10 cellular contexts compared by ENCODE assay signal in genomic region chr14:104665092-104665662, GRCh38. TPM values are rescaled to one million over a fixed set of nuclear protein-coding genes. Genes with fewer than 3 reads are reported as not detected.
A peak's percentile ranks its signal among the peaks of the same experiment; 100 is the strongest.
DNase-seq lines count a peak whose midpoint lies in the region; ATAC-seq and TF ChIP-seq lines count a peak whose summit lies in the region.
"Had no signal": no experiment of that assay in that cellular context is flagged by ENCODE, and none has a peak within 500 bp of the region (broad histone marks: within the 10 kb centered on the region; RNA-seq: fewer than 3 reads in every experiment).

No MANE protein-coding gene starts in this region.

- no peaks in the 10 kb centered on the region for H3K36me3 Mint-ChIP-seq in activated naive CD4-positive, alpha-beta T cell treated with anti-CD3 and anti-CD28 coated beads, Interleukin-2, amount 10 ng/mL, durations not matched to agents 7 days and 5 days
- H3K36me3 Mint-ChIP-seq in activated naive CD4-positive, alpha-beta T cell treated with anti-CD3 and anti-CD28 coated beads, Interleukin-2, amount 50 U/mL, for 72 hours: peaks cover 0 to 5% of the 10 kb centered on the region in 2 donors

- peak in 1 of 2 donors; percentile 64 for ATAC-seq in activated naive CD4-positive, alpha-beta T cell treated with anti-CD3 and anti-CD28 coated beads, Interleukin-2, amount 50 U/mL, for 72 hours
- no peak for ATAC-seq in GM21717 (IDR thresholded peaks at IDR 0.05; ENCODE audit: unreplicated experiment)

- no peak overlapping the region for H3K4me3 Mint-ChIP-seq in activated naive CD4-positive, alpha-beta T cell treated with anti-CD3 and anti-CD28 coated beads, Interleukin-2, amount 10 ng/mL, durations not matched to agents 7 days and 5 days

- TF ChIP-seq EP300 in tibial nerve (IDR thresholded peaks at IDR 0.05) (no peak), suprapubic skin (IDR thresholded peaks at IDR 0.05) (no peak)

- peaks cover 34% of the 10 kb centered on the region for H3K4me1 Mint-ChIP-seq in activated naive CD4-positive, alpha-beta T cell treated with anti-CD3 and anti-CD28 coated beads, Interleukin-2, amount 10 ng/mL, durations not matched to agents 7 days and 5 days

- H3K36me3 ChIP-seq in tibial nerve (no peaks in the 10 kb centered on the region), suprapubic skin (no peaks in the 10 kb centered on the region)
- H3K36me3 ChIP-seq: uterus had no signal

- CTCF ChIA-PET in activated naive CD4-positive, alpha-beta T cell treated with anti-CD3 and anti-CD28 coated beads, Interleukin-2, amount 10 ng/mL, durations not matched to agents 7 days and 5 days (lab: Charles Lee): interaction anchor here (1.0 to 1.5 kb wide), 5 partner anchors 10 to 44 kb away, joined by 3 to 8 read pairs (median 5); no protein-coding TSS in a partner anchor

- DNase-seq in activated naive CD4-positive, alpha-beta T cell treated with anti-CD3 and anti-CD28 coated beads, Interleukin-2, amount 10 ng/mL, durations not matched to agents 7 days and 5 days: no peak
- no peak for DNase-seq in activated naive CD4-positive, alpha-beta T cell treated with anti-CD3 and anti-CD28 coated beads, Interleukin-2, amount 50 U/mL, for 16 hours
- no peak for DNase-seq in activated naive CD4-positive, alpha-beta T cell treated with anti-CD3 and anti-CD28 coated beads, Interleukin-2, amount 50 U/mL, for 72 hours (ENCODE audit: low spot score in 2 of 2)
- DNase-seq in tibial nerve (ENCODE audit: low spot score in 2 of 2) (no peak), suprapubic skin (ENCODE audit: low spot score in 2 of 2) (no peak)
- DNase-seq in stimulated activated CD4-positive, alpha-beta T cell treated with anti-CD3 and anti-CD28 coated beads, Interleukin-4, amount 100 ng/mL, for 24 hours: no peak
- DNase-seq: uterus had no signal

- TF ChIP-seq CTCF in tibial nerve (IDR thresholded peaks at IDR 0.05) (no peak), suprapubic skin (IDR thresholded peaks at IDR 0.05) (no peak)

- TF ChIP-seq POLR2A in tibial nerve (IDR thresholded peaks at IDR 0.05): no peak
- TF ChIP-seq POLR2A in suprapubic skin (IDR thresholded peaks at IDR 0.05): no peak

- peak overlapping the region; percentile 24 for H3K27ac Mint-ChIP-seq in activated naive CD4-positive, alpha-beta T cell treated with anti-CD3 and anti-CD28 coated beads, Interleukin-2, amount 10 ng/mL, durations not matched to agents 7 days and 5 days
- H3K27ac Mint-ChIP-seq in activated naive CD4-positive, alpha-beta T cell treated with anti-CD3 and anti-CD28 coated beads, Interleukin-2, amount 50 U/mL, for 72 hours: peak overlapping the region; percentile 11 to 62

- H3K27ac ChIP-seq in layer of hippocampus (ENCODE audit: low read depth, low read length): peak overlapping the region; percentile 96
- H3K27ac ChIP-seq in tibial nerve: peak overlapping the region; percentile 37 to 90 (median 74)
- H3K27ac ChIP-seq in suprapubic skin: no peak overlapping the region
- H3K27ac ChIP-seq: C4-2B, uterus had no signal

- H3K9me3 ChIP-seq in tibial nerve (peaks cover 0 to 7% (median 0%) of the 10 kb centered on the region in 4 donors), suprapubic skin (no peaks in the 10 kb centered on the region)
- H3K9me3 ChIP-seq: uterus had no signal

- H3K9me3 Mint-ChIP-seq in activated naive CD4-positive, alpha-beta T cell treated with anti-CD3 and anti-CD28 coated beads, Interleukin-2, amount 10 ng/mL, durations not matched to agents 7 days and 5 days: no peaks in the 10 kb centered on the region
- H3K9me3 Mint-ChIP-seq in activated naive CD4-positive, alpha-beta T cell treated with anti-CD3 and anti-CD28 coated beads, Interleukin-2, amount 50 U/mL, for 72 hours: no peaks in the 10 kb centered on the region

- no peaks in the 10 kb centered on the region for H3K27me3 ChIP-seq in layer of hippocampus (ENCODE audit: control insufficient read depth, insufficient read depth, low read length)
- H3K27me3 ChIP-seq in tibial nerve: peaks cover 0 to 7% of the 10 kb centered on the region in 2 donors
- peaks cover 9% of the 10 kb centered on the region for H3K27me3 ChIP-seq in suprapubic skin
- H3K27me3 ChIP-seq: uterus had no signal

- H3K4me1 ChIP-seq in tibial nerve: peaks cover 0 to 25% (median 19%) of the 10 kb centered on the region in 4 donors
- H3K4me1 ChIP-seq in suprapubic skin: peaks cover 16% of the 10 kb centered on the region
- H3K4me1 ChIP-seq: uterus had no signal

- WGBS in tibial nerve, 2 donors: 33 to 34% methylated on average over 2 of the region's 2 CpGs
- 51% methylated on average over 2 of the region's 2 CpGs for WGBS in suprapubic skin

- no peak overlapping the region for H3K4me3 ChIP-seq in tibial nerve
- no peak overlapping the region for H3K4me3 ChIP-seq in suprapubic skin
- H3K4me3 ChIP-seq: uterus had no signal

- peaks cover 66% of the 10 kb centered on the region for H3K27me3 Mint-ChIP-seq in activated naive CD4-positive, alpha-beta T cell treated with anti-CD3 and anti-CD28 coated beads, Interleukin-2, amount 10 ng/mL, durations not matched to agents 7 days and 5 days

RNA-seq across cellular contexts. Expression of gene INF2, which starts 24.2 kb away (rescaled TPM):
- total RNA-seq in activated naive CD4-positive, alpha-beta T cell treated with anti-CD3 and anti-CD28 coated beads, Interleukin-2, amount 50 U/mL, for 72 hours: 10 to 100 TPM; 48.6 to 82.7 TPM
- total RNA-seq in tibial nerve (100 to 1,000 TPM; 217 to 256 (median 239) TPM), suprapubic skin (100 to 1,000 TPM in 1 of 4 donors, 10 to 100 TPM in 3; 52.1 to 126 (median 81.8) TPM)

RNA-seq across cellular contexts. Expression of gene ADSS1, which starts 58.9 kb away (rescaled TPM):
- total RNA-seq in activated naive CD4-positive, alpha-beta T cell treated with anti-CD3 and anti-CD28 coated beads, Interleukin-2, amount 50 U/mL, for 72 hours: 1 to 10 TPM; 2.7 to 7.3 TPM
- 10 to 100 TPM in 1 of 4 donors, 1 to 10 TPM in 3; 4.8 to 11.4 (median 6.3) TPM for total RNA-seq in tibial nerve
- total RNA-seq in suprapubic skin: 10 to 100 TPM in 2 of 4 donors, 1 to 10 TPM in 2; 2.8 to 12.4 (median 9.0) TPM
